8 cellular contexts compared by ENCODE assay signal in genomic region chr12:6829532-6830220, GRCh38. TPM values are rescaled to one million over a fixed set of nuclear protein-coding genes. Genes with fewer than 3 reads are reported as not detected.
A peak's percentile ranks its signal among the peaks of the same experiment; 100 is the strongest.
DNase-seq lines count a peak whose midpoint lies in the region; ATAC-seq, FAIRE-seq and TF ChIP-seq lines count a peak whose summit lies in the region.

No MANE protein-coding gene starts in this region.

- DNase-seq in GM12864 (ENCODE audit: low read depth): no peak
- DNase-seq in RPMI7951 (ENCODE audit: low read depth): peak; percentile 36
- DNase-seq in esophagus squamous epithelium (lab: John Stamatoyannopoulos, UW): no peak
- DNase-seq in ovary: peak in 1 of 5 donors; percentile 40
- no peak for DNase-seq in NCI-H1048 (lab: John Stamatoyannopoulos, UW)
- no peak for DNase-seq in GM19239 (ENCODE audit: insufficient read length, low spot score)

- no peak for TF ChIP-seq EP300 in ovary (IDR thresholded peaks at IDR 0.05)

- peak overlapping the region; percentile 60 to 88 (median 74) for H3K27ac ChIP-seq in esophagus squamous epithelium
- peak overlapping the region; percentile 79 to 93 for H3K27ac ChIP-seq in ovary

- intact Hi-C loops in esophagus squamous epithelium (cut with DNase I) (loop anchor here (5.0 kb wide), 1 partner anchor 92 kb away; no protein-coding TSS in a partner anchor), ovary (cut with DNase I) (loop anchor here in 3 of 4 donors (5.0 kb wide), 3 partner anchors 77 to 212 kb away; partner anchors contain the start of gene MLF2 (in 2 of the 3))

- no peak for ATAC-seq in GM21423 (IDR thresholded peaks at IDR 0.05; ENCODE audit: unreplicated experiment)
- no peak for ATAC-seq in HG03469 (IDR thresholded peaks at IDR 0.05; ENCODE audit: unreplicated experiment)

- H3K36me3 ChIP-seq in esophagus squamous epithelium (peaks cover 0 to 37% (median 0%) of the 10 kb centered on the region in 3 donors), ovary (no peaks in the 10 kb centered on the region)

- H3K4me1 ChIP-seq in esophagus squamous epithelium (peaks cover 2 to 48% (median 11%) of the 10 kb centered on the region in 3 donors), ovary (ENCODE audit: insufficient read depth) (peaks cover 8% of the 10 kb centered on the region)

- WGBS in esophagus squamous epithelium, 2 donors: 72 to 96% methylated on average over 3 to 6 of the region's 19 CpGs
- 22 to 28% (median 26%) methylated on average over 19 of the region's 19 CpGs for WGBS in ovary, 3 donors

- FAIRE-seq in GM19239 (lab: Jason Lieb, UNC): no peak

- H3K4me3 ChIP-seq in GM12864 (ENCODE audit: low read depth, low read length) (0 out of 2 replicates have a peak overlapping the region, but pooled peaks have one; percentile 38), esophagus squamous epithelium (peak overlapping the region; percentile 54 to 95 (median 62)), ovary (peak overlapping the region; percentile 95)

- TF ChIP-seq POLR2A in esophagus squamous epithelium (IDR thresholded peaks at IDR 0.05) (no peak), ovary (IDR thresholded peaks at IDR 0.05) (no peak)

- peak; percentile 13 for TF ChIP-seq CTCF in GM12864 (IDR thresholded peaks at IDR 0.05; ENCODE audit: low read depth, low read length, missing control alignments)
- no peak for TF ChIP-seq CTCF in esophagus squamous epithelium (IDR thresholded peaks at IDR 0.05)
- TF ChIP-seq CTCF in ovary (IDR thresholded peaks at IDR 0.05): no peak

- H3K27me3 ChIP-seq in esophagus squamous epithelium: peaks cover 0 to 57% (median 0%) of the 10 kb centered on the region in 4 donors
- no peaks in the 10 kb centered on the region for H3K27me3 ChIP-seq in ovary

- H3K9me3 ChIP-seq in esophagus squamous epithelium: no peaks in the 10 kb centered on the region
- no peaks in the 10 kb centered on the region for H3K9me3 ChIP-seq in ovary

RNA-seq across cellular contexts. Expression of gene P3H3, which starts 1.5 kb away (rescaled TPM):
- 26.9 and 27.3 TPM in 2 replicates for total RNA-seq in RPMI7951 (2014; rRNA removed; shearing (Covaris generic))
- total RNA-seq in esophagus squamous epithelium: 1 to 10 TPM; 2.6 to 6.6 (median 4.4) TPM
- total RNA-seq in ovary: 10 to 100 TPM; 24.0 to 92.3 (median 70.2) TPM
- 10 to 100 TPM in 1 of 2 donors, 1 to 10 TPM in 1; 4.7 to 48.8 TPM for polyA plus RNA-seq in ovary

RNA-seq across cellular contexts. Expression of gene GPR162, which starts 8.1 kb away (rescaled TPM):
- total RNA-seq in RPMI7951 (2014; rRNA removed; shearing (Covaris generic)): 1.8 and 2.5 TPM in 2 replicates
- total RNA-seq in esophagus squamous epithelium (1 to 10 TPM in 3 of 4 donors, not detected in 1; 1.3 to 2.3 (median 1.5) TPM), ovary (10 to 100 TPM in 2 of 7 donors, 1 to 10 TPM in 4, under 1 TPM in 1; 0.60 to 12.0 (median 7.6) TPM)
- polyA plus RNA-seq in ovary: 1 to 10 TPM; 1.2 to 9.0 TPM

RNA-seq across cellular contexts. Expression of gene GNB3, which starts 11.0 kb away (rescaled TPM):
- total RNA-seq in RPMI7951 (2014; rRNA removed; shearing (Covaris generic)): 0.10 and 0.72 TPM in 2 replicates
- under 1 TPM in 1 of 4 donors, not detected in 3; 0.76 TPM for total RNA-seq in esophagus squamous epithelium
- 10 to 100 TPM in 5 of 7 donors, 1 to 10 TPM in 1, under 1 TPM in 1; 0.34 to 15.0 (median 11.0) TPM for total RNA-seq in ovary
- 1 to 10 TPM; 1.8 to 7.8 TPM for polyA plus RNA-seq in ovary

RNA-seq across cellular contexts. Expression of gene CDCA3, which starts 21.4 kb away (rescaled TPM):
- 171 and 198 TPM in 2 replicates for total RNA-seq in RPMI7951 (2014; rRNA removed; shearing (Covaris generic))
- total RNA-seq in esophagus squamous epithelium: 10 to 100 TPM in 3 of 4 donors, 1 to 10 TPM in 1; 5.9 to 20.0 (median 12.8) TPM
- total RNA-seq in ovary: 1 to 10 TPM in 2 of 7 donors, under 1 TPM in 5; 0.18 to 1.6 (median 0.74) TPM
- polyA plus RNA-seq in ovary: 1 to 10 TPM in 1 of 2 donors, under 1 TPM in 1; 0.68 to 1.6 TPM

RNA-seq across cellular contexts. Expression of gene USP5, which starts 22.3 kb away (rescaled TPM):
- 61.4 and 62.7 TPM in 2 replicates for total RNA-seq in RPMI7951 (2014; rRNA removed; shearing (Covaris generic))
- total RNA-seq in esophagus squamous epithelium (10 to 100 TPM; 50.6 to 60.0 (median 54.0) TPM), ovary (10 to 100 TPM; 13.9 to 84.3 (median 63.0) TPM)
- 10 to 100 TPM; 23.7 to 30.1 TPM for polyA plus RNA-seq in ovary

Comparison
In these comparisons a context has a peak if more than half of its experiments do, and no peak if none do; other contexts are left out.
1. H3K4me3 ChIP-seq: peak in every context shown above with its lines; median percentile 95 in ovary; 62 in esophagus squamous epithelium; 38 in GM12864.